ENCODE assay signal across 1 cellular context in the genomic region with DNA sequence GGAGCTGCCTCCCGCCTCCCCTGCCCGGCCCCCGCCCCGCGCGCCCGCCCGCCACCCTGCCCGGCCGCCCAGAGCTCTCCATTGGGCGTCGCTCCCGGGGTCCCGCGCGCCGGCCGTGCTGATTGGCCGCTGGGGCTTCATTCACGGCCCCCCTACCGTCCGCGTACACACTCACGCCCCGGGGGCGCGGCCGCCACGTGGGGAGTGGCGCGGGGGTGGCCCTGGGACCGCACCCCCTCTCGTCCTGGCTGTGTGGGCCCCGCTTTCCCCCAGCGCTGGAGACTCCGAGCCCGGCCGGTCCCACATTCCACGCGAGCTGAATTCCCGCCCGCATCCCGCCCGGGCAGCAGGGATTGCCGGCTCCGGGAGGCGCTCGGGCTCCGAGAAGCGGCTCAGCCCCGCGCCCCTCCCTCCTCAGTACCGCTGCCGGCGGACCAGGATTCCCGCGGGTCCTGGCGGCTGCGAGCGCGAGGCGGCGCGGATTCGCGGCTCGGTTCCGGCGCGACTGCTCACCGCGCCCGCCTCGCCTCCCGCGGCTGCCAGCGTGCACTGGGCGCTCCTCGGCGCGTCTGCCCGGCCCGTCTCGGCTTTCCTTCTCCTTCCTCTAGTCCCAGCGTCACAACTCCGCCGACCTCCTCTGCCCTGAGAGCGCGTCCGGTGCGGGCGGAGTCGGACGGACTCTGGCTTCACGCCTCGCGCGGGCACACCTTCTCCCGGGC.
TF ChIP-seq lines count a peak whose summit lies in the region.

No MANE protein-coding gene starts in this region.

TF ChIP-seq in HEK293, 187 proteins besides CTCF, POLR2A, EP300 and RAD21 (continued from another document and continues in another):
- TF ChIP-seq, protein P1, sequence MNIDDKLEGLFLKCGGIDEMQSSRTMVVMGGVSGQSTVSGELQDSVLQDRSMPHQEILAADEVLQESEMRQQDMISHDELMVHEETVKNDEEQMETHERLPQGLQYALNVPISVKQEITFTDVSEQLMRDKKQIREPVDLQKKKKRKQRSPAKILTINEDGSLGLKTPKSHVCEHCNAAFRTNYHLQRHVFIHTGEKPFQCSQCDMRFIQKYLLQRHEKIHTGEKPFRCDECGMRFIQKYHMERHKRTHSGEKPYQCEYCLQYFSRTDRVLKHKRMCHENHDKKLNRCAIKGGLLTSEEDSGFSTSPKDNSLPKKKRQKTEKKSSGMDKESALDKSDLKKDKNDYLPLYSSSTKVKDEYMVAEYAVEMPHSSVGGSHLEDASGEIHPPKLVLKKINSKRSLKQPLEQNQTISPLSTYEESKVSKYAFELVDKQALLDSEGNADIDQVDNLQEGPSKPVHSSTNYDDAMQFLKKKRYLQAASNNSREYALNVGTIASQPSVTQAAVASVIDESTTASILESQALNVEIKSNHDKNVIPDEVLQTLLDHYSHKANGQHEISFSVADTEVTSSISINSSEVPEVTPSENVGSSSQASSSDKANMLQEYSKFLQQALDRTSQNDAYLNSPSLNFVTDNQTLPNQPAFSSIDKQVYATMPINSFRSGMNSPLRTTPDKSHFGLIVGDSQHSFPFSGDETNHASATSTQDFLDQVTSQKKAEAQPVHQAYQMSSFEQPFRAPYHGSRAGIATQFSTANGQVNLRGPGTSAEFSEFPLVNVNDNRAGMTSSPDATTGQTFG (tag by site-specific recombination; IDR thresholded peaks at IDR 0.05; ENCODE audit: borderline replicate concordance): no peak
- TF ChIP-seq, protein P2, sequence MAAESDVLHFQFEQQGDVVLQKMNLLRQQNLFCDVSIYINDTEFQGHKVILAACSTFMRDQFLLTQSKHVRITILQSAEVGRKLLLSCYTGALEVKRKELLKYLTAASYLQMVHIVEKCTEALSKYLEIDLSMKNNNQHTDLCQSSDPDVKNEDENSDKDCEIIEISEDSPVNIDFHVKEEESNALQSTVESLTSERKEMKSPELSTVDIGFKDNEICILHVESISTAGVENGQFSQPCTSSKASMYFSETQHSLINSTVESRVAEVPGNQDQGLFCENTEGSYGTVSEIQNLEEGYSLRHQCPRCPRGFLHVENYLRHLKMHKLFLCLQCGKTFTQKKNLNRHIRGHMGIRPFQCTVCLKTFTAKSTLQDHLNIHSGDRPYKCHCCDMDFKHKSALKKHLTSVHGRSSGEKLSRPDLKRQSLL (tag by site-specific recombination; IDR thresholded peaks at IDR 0.05): no peak
- TF ChIP-seq SALL2 (tag by site-specific recombination; IDR thresholded peaks at IDR 0.05; ENCODE audit: borderline replicate concordance) (no peak), ZNF624 (tag by site-specific recombination; IDR thresholded peaks at IDR 0.05) (no peak), KLF1 (tag by site-specific recombination; IDR thresholded peaks at IDR 0.05) (peak; percentile 87), HOXC10 (CRISPR knock-in tag; IDR thresholded peaks at IDR 0.05) (no peak), ZFHX2 (tag by site-specific recombination; conservative IDR thresholded peaks at IDR 0.05) (peak; percentile 91), ZNF600 (tag by site-specific recombination; IDR thresholded peaks at IDR 0.05) (peak; percentile 69; the same call in 1 of the 2 replicates), ZNF416 (tag by site-specific recombination; IDR thresholded peaks at IDR 0.05) (no peak), ZNF501 (tag by site-specific recombination; IDR thresholded peaks at IDR 0.05) (no peak), ZNF623 (tag by site-specific recombination; IDR thresholded peaks at IDR 0.05) (no peak), ZNF341 (tag by site-specific recombination; IDR thresholded peaks at IDR 0.05; ENCODE audit: low read depth) (peak; percentile 84)
- TF ChIP-seq, protein P3, sequence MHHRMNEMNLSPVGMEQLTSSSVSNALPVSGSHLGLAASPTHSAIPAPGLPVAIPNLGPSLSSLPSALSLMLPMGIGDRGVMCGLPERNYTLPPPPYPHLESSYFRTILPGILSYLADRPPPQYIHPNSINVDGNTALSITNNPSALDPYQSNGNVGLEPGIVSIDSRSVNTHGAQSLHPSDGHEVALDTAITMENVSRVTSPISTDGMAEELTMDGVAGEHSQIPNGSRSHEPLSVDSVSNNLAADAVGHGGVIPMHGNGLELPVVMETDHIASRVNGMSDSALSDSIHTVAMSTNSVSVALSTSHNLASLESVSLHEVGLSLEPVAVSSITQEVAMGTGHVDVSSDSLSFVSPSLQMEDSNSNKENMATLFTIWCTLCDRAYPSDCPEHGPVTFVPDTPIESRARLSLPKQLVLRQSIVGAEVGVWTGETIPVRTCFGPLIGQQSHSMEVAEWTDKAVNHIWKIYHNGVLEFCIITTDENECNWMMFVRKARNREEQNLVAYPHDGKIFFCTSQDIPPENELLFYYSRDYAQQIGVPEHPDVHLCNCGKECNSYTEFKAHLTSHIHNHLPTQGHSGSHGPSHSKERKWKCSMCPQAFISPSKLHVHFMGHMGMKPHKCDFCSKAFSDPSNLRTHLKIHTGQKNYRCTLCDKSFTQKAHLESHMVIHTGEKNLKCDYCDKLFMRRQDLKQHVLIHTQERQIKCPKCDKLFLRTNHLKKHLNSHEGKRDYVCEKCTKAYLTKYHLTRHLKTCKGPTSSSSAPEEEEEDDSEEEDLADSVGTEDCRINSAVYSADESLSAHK (tag by site-specific recombination; IDR thresholded peaks at IDR 0.05): no peak
- TF ChIP-seq, protein P4, sequence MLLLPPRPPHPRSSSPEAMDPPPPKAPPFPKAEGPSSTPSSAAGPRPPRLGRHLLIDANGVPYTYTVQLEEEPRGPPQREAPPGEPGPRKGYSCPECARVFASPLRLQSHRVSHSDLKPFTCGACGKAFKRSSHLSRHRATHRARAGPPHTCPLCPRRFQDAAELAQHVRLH (tag by site-specific recombination; IDR thresholded peaks at IDR 0.05): no peak
- TF ChIP-seq, protein P5, sequence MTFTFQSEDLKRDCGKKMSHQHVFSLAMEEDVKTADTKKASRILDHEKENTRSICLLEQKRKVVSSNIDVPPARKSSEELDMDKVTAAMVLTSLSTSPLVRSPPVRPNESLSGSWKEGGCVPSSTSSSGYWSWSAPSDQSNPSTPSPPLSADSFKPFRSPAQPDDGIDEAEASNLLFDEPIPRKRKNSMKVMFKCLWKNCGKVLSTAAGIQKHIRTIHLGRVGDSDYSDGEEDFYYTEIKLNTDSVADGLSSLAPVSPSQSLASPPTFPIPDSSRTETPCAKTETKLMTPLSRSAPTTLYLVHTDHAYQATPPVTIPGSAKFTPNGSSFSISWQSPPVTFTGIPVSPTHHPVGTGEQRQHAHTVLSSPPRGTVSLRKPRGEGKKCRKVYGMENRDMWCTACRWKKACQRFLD (tag by site-specific recombination; IDR thresholded peaks at IDR 0.05): no peak
- TF ChIP-seq, protein P6, sequence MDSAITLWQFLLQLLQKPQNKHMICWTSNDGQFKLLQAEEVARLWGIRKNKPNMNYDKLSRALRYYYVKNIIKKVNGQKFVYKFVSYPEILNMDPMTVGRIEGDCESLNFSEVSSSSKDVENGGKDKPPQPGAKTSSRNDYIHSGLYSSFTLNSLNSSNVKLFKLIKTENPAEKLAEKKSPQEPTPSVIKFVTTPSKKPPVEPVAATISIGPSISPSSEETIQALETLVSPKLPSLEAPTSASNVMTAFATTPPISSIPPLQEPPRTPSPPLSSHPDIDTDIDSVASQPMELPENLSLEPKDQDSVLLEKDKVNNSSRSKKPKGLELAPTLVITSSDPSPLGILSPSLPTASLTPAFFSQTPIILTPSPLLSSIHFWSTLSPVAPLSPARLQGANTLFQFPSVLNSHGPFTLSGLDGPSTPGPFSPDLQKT (IDR thresholded peaks at IDR 0.05; ENCODE audit: borderline replicate concordance, low read depth, low read length): no peak
- TF ChIP-seq, protein P7, sequence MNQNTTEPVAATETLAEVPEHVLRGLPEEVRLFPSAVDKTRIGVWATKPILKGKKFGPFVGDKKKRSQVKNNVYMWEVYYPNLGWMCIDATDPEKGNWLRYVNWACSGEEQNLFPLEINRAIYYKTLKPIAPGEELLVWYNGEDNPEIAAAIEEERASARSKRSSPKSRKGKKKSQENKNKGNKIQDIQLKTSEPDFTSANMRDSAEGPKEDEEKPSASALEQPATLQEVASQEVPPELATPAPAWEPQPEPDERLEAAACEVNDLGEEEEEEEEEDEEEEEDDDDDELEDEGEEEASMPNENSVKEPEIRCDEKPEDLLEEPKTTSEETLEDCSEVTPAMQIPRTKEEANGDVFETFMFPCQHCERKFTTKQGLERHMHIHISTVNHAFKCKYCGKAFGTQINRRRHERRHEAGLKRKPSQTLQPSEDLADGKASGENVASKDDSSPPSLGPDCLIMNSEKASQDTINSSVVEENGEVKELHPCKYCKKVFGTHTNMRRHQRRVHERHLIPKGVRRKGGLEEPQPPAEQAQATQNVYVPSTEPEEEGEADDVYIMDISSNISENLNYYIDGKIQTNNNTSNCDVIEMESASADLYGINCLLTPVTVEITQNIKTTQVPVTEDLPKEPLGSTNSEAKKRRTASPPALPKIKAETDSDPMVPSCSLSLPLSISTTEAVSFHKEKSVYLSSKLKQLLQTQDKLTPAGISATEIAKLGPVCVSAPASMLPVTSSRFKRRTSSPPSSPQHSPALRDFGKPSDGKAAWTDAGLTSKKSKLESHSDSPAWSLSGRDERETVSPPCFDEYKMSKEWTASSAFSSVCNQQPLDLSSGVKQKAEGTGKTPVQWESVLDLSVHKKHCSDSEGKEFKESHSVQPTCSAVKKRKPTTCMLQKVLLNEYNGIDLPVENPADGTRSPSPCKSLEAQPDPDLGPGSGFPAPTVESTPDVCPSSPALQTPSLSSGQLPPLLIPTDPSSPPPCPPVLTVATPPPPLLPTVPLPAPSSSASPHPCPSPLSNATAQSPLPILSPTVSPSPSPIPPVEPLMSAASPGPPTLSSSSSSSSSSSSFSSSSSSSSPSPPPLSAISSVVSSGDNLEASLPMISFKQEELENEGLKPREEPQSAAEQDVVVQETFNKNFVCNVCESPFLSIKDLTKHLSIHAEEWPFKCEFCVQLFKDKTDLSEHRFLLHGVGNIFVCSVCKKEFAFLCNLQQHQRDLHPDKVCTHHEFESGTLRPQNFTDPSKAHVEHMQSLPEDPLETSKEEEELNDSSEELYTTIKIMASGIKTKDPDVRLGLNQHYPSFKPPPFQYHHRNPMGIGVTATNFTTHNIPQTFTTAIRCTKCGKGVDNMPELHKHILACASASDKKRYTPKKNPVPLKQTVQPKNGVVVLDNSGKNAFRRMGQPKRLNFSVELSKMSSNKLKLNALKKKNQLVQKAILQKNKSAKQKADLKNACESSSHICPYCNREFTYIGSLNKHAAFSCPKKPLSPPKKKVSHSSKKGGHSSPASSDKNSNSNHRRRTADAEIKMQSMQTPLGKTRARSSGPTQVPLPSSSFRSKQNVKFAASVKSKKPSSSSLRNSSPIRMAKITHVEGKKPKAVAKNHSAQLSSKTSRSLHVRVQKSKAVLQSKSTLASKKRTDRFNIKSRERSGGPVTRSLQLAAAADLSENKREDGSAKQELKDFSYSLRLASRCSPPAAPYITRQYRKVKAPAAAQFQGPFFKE (tag by site-specific recombination; IDR thresholded peaks at IDR 0.05; ENCODE audit: borderline replicate concordance): no peak
- TF ChIP-seq, protein P8, sequence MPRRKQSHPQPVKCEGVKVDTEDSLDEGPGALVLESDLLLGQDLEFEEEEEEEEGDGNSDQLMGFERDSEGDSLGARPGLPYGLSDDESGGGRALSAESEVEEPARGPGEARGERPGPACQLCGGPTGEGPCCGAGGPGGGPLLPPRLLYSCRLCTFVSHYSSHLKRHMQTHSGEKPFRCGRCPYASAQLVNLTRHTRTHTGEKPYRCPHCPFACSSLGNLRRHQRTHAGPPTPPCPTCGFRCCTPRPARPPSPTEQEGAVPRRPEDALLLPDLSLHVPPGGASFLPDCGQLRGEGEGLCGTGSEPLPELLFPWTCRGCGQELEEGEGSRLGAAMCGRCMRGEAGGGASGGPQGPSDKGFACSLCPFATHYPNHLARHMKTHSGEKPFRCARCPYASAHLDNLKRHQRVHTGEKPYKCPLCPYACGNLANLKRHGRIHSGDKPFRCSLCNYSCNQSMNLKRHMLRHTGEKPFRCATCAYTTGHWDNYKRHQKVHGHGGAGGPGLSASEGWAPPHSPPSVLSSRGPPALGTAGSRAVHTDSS (tag by site-specific recombination; IDR thresholded peaks at IDR 0.05): no peak
- TF ChIP-seq, protein P9, sequence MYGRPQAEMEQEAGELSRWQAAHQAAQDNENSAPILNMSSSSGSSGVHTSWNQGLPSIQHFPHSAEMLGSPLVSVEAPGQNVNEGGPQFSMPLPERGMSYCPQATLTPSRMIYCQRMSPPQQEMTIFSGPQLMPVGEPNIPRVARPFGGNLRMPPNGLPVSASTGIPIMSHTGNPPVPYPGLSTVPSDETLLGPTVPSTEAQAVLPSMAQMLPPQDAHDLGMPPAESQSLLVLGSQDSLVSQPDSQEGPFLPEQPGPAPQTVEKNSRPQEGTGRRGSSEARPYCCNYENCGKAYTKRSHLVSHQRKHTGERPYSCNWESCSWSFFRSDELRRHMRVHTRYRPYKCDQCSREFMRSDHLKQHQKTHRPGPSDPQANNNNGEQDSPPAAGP (tag by site-specific recombination; IDR thresholded peaks at IDR 0.05): peak; percentile 80
- TF ChIP-seq, protein P10, sequence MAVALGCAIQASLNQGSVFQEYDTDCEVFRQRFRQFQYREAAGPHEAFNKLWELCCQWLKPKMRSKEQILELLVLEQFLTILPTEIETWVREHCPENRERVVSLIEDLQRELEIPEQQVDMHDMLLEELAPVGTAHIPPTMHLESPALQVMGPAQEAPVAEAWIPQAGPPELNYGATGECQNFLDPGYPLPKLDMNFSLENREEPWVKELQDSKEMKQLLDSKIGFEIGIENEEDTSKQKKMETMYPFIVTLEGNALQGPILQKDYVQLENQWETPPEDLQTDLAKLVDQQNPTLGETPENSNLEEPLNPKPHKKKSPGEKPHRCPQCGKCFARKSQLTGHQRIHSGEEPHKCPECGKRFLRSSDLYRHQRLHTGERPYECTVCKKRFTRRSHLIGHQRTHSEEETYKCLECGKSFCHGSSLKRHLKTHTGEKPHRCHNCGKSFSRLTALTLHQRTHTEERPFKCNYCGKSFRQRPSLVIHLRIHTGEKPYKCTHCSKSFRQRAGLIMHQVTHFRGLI (tag by site-specific recombination; IDR thresholded peaks at IDR 0.05): peak; percentile 47; the same call in 1 of the 2 replicates
- TF ChIP-seq, protein P11, sequence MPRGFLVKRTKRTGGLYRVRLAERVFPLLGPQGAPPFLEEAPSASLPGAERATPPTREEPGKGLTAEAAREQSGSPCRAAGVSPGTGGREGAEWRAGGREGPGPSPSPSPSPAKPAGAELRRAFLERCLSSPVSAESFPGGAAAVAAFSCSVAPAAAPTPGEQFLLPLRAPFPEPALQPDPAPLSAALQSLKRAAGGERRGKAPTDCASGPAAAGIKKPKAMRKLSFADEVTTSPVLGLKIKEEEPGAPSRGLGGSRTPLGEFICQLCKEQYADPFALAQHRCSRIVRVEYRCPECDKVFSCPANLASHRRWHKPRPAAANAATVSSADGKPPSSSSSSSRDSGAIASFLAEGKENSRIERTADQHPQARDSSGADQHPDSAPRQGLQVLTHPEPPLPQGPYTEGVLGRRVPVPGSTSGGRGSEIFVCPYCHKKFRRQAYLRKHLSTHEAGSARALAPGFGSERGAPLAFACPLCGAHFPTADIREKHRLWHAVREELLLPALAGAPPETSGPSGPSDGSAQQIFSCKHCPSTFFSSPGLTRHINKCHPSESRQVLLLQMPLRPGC (tag by site-specific recombination; IDR thresholded peaks at IDR 0.05): no peak
